Comparison of ENCODE assay signal across 13 cellular contexts in genomic region chr2:234960091-234961088, GRCh38. TPM values are rescaled to one million over a fixed set of nuclear protein-coding genes. Genes with fewer than 3 reads are reported as not detected.
DNase-seq lines count a peak whose midpoint lies in the region; ATAC-seq, FAIRE-seq and TF ChIP-seq lines count a peak whose summit lies in the region.
"Had no signal": no experiment of that assay in that cellular context is flagged by ENCODE, and none has a peak within 500 bp of the region (broad histone marks: within the 10 kb centered on the region; RNA-seq: fewer than 3 reads in every experiment).

No MANE protein-coding gene starts in this region.

- H3K9me1 ChIP-seq in keratinocyte (ENCODE audit: control insufficient read depth, extremely low read depth, insufficient read depth, low read length): peaks cover 2% of the 10 kb centered on the region

- H3K27me3 ChIP-seq in SJSA1 (replicated peaks) (no peaks in the 10 kb centered on the region), keratinocyte (ENCODE audit: control insufficient read depth, extremely low read depth, insufficient read depth, low read length) (no peaks in the 10 kb centered on the region), skeletal muscle tissue (ENCODE audit: control insufficient read depth in 3 of 3, insufficient read depth in 3 of 3, low read length in 3 of 3) (no peaks in the 10 kb centered on the region)

- peaks cover 19% of the 10 kb centered on the region for H4K20me1 ChIP-seq in keratinocyte (ENCODE audit: control insufficient read depth, extremely low read depth, insufficient read depth, low read length)

- DNase-seq in NCI-H1436 (lab: John Stamatoyannopoulos, UW) (peak; percentile 15), NCI-H1436 treated with DMSO at 0.1 percent for 48 hours (lab: John Stamatoyannopoulos, UW) (no peak), SJSA1 (ENCODE audit: low read depth in 1 of 2, low spot score in 2 of 2) (peak in 1 of 2 experiments; percentile 52), keratinocyte (ENCODE audit: low read depth, low spot score) (no peak), MV-4-11 (lab: John Stamatoyannopoulos, UW) (no peak), omental fat pad (ENCODE audit: low spot score) (no peak)
- DNase-seq: aorta; stimulated activated CD4-positive, alpha-beta T cell treated with anti-CD3 and anti-CD28 coated beads, Interleukin-4, amount 100 ng/mL, for 24 hours; T-helper 2 cell had no signal

- no peak overlapping the region for H2AFZ ChIP-seq in keratinocyte (ENCODE audit: control insufficient read depth, low read length)

- H3K4me2 ChIP-seq in keratinocyte (ENCODE audit: control insufficient read depth, extremely low read depth, insufficient read depth, low read depth, low read length): no peak overlapping the region

- H3K4me1 ChIP-seq in SJSA1 (replicated peaks) (peaks cover 94% of the 10 kb centered on the region), keratinocyte (ENCODE audit: control insufficient read depth, extremely low read depth, insufficient read depth, low read length) (peaks cover 49% of the 10 kb centered on the region), skeletal muscle tissue (ENCODE audit: control insufficient read depth in 3 of 3, insufficient read depth in 3 of 3, low read length in 3 of 3) (peaks cover 16 to 34% (median 20%) of the 10 kb centered on the region in 3 donors)

- H3K79me2 ChIP-seq in keratinocyte (ENCODE audit: control insufficient read depth, insufficient read depth, low read length): peaks cover 94% of the 10 kb centered on the region

- no peak for TF ChIP-seq CTCF in keratinocyte (optimal IDR thresholded peaks at IDR 0.05 in 1 of 3, IDR thresholded peaks at IDR 0.05 in 1 of 3, conservative IDR thresholded peaks at IDR 0.05 in 1 of 3; ENCODE audit: extremely low read depth in 1 of 3, insufficient read depth in 2 of 3, low read length in 3 of 3)
- TF ChIP-seq CTCF in omental fat pad (IDR thresholded peaks at IDR 0.05): no peak

- H3K9me3 ChIP-seq in SJSA1 (replicated peaks): no peaks in the 10 kb centered on the region
- no peaks in the 10 kb centered on the region for H3K9me3 ChIP-seq in keratinocyte (ENCODE audit: control insufficient read depth, low read depth, low read length)
- no peaks in the 10 kb centered on the region for H3K9me3 ChIP-seq in skeletal muscle tissue (ENCODE audit: control insufficient read depth in 3 of 3, low read length in 3 of 3)

- H3K27ac ChIP-seq in SJSA1 (peak overlapping the region; percentile 49), keratinocyte (ENCODE audit: control insufficient read depth, insufficient read depth, low read length) (no peak overlapping the region), skeletal muscle tissue (ENCODE audit: low read depth, low read length) (peak overlapping the region; percentile 21)

- dilution Hi-C loops in keratinocyte (cut with MboI; ENCODE audit: extremely low pct_ligation_motif_present, low sequenced_read_pairs): no loop called here

- no peak overlapping the region for H3K9ac ChIP-seq in keratinocyte (ENCODE audit: control insufficient read depth, extremely low read depth, insufficient read depth, low read length)
- no peak overlapping the region for H3K9ac ChIP-seq in skeletal muscle tissue (ENCODE audit: low read depth in 1 of 3, low read length in 3 of 3)

- no peak for ATAC-seq in omental fat pad (ENCODE audit: low FRiP score)
- no peak for ATAC-seq in GM21381 (IDR thresholded peaks at IDR 0.05; ENCODE audit: unreplicated experiment)

- H3K36me3 ChIP-seq in SJSA1 (peaks cover 67% of the 10 kb centered on the region), keratinocyte (ENCODE audit: control insufficient read depth in 2 of 2, extremely low read depth in 1 of 2, insufficient read depth in 2 of 2, low read length in 2 of 2) (peaks cover 2 to 7% of the 10 kb centered on the region in 2 experiments), skeletal muscle tissue (ENCODE audit: control insufficient read depth in 3 of 3, insufficient read depth in 3 of 3, low read length in 3 of 3) (no peaks in the 10 kb centered on the region)

- peak; percentile 71 for FAIRE-seq in keratinocyte (lab: Jason Lieb, UNC)
- FAIRE-seq: A204.1, G401.6 had no signal

- H3K4me3 ChIP-seq in SJSA1 (no peak overlapping the region), keratinocyte (ENCODE audit: control insufficient read depth in 2 of 3, extremely low read depth in 1 of 3, insufficient read depth in 2 of 3, low read depth in 1 of 3, low read length in 3 of 3) (no peak overlapping the region), skeletal muscle tissue (ENCODE audit: low read length in 3 of 3) (peak overlapping the region in 1 of 3 donors; percentile 41)

RNA-seq across cellular contexts. Expression of gene SH3BP4, which starts 8.6 kb away (rescaled TPM):
- 78.6 and 117 TPM in 2 replicates for total RNA-seq in SJSA1 (2014; rRNA removed; shearing (Covaris generic))
- polyA plus RNA-seq in keratinocyte: 46.4 to 56.4 TPM (median 50.4 TPM) in 3 replicates
- 15.7 TPM for polyA plus RNA-seq in keratinocyte (2011; ENCODE audit: low read depth)
- polyA plus RNA-seq in keratinocyte (2011; cell fraction: cytosol; rRNA removed): 38.6 and 45.2 TPM in 2 replicates
- 62.3 and 64.3 TPM in 2 replicates for polyA plus RNA-seq in keratinocyte (2011; cell fraction: nucleus; rRNA removed)
- 18.3 and 39.2 TPM in 2 replicates for polyA plus RNA-seq in keratinocyte (2012; ENCODE audit: low replicate concordance)
- 56.4 to 124 TPM (median 78.8 TPM) in 3 replicates for polyA minus RNA-seq in keratinocyte
- 33.4 TPM for polyA minus RNA-seq in keratinocyte (2011; cell fraction: cytosol; rRNA and poly(A)+ RNA removed)
- 43.1 and 65.2 TPM in 2 replicates for polyA minus RNA-seq in keratinocyte (2011; cell fraction: nucleus; rRNA and poly(A)+ RNA removed)
- total RNA-seq in skeletal muscle tissue (8.9 TPM), omental fat pad (10 to 100 TPM; 32.5 to 66.9 (median 44.2) TPM)
